ENCODE assay signal across 9 cellular contexts in the genomic region with DNA sequence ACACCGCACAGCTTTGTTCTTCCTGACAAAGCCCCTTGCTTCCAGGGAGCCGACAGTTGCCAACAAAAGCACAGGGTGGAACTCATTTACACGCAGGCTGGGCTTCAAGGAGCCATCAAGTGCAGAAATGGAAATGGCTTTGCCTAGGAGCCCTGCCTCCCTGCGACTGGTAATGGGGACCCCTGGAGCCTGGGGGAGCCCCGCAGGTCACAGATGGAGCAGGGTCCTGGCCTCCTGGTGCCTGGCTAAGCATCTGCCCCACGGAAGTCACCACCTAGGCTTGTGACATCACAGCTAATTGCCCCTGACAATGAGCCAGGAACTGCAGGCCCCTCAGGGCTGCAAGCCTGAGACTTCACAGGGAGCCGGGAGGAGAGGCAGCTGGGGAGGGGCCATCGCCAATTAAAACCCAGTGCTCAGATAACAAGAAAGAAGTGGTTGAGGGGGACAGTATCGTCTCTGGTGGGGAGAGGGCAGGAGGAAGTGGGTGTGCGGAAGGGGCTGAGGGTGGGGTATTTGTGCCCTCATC.
DNase-seq lines count a peak whose midpoint lies in the region; ATAC-seq and TF ChIP-seq lines count a peak whose summit lies in the region.
"Had no signal": no experiment of that assay in that cellular context is flagged by ENCODE, and none has a peak within 500 bp of the region (broad histone marks: within the 10 kb centered on the region; RNA-seq: fewer than 3 reads in every experiment).

No MANE protein-coding gene starts in this region.

- no peaks in the 10 kb centered on the region for H3K9me3 Mint-ChIP-seq in activated naive CD8-positive, alpha-beta T cell treated with anti-CD3 and anti-CD28 coated beads for 36 hours
- H3K9me3 Mint-ChIP-seq in activated naive CD8-positive, alpha-beta T cell treated with anti-CD3 and anti-CD28 coated beads, Interleukin-2, amount 50 U/mL, for 24 hours = no peaks in the 10 kb centered on the region
- no peaks in the 10 kb centered on the region for H3K9me3 Mint-ChIP-seq in type B pancreatic cell

- no peak overlapping the region for H2AFZ ChIP-seq in Karpas-422 (ENCODE audit: low read length)

- ATAC-seq in activated naive CD8-positive, alpha-beta T cell treated with anti-CD3 and anti-CD28 coated beads, Interleukin-2, amount 50 U/mL, for 24 hours = no peak

- H3K36me3 ChIP-seq in adipocyte (ENCODE audit: control insufficient read depth, insufficient read depth, low read length, severe bottlenecking) (no peaks in the 10 kb centered on the region), Karpas-422 (ENCODE audit: insufficient read depth, low read length) (no peaks in the 10 kb centered on the region)

- H3K4me1 ChIP-seq in adipocyte (ENCODE audit: control insufficient read depth, insufficient read depth, low read length) (peaks cover 24% of the 10 kb centered on the region), Karpas-422 (ENCODE audit: low read length) (peaks cover 6% of the 10 kb centered on the region)

- H3K9me2 ChIP-seq in Karpas-422 (replicated peaks; ENCODE audit: insufficient read depth, low read length) = no peaks in the 10 kb centered on the region

- H3K9me3 ChIP-seq in adipocyte (ENCODE audit: control insufficient read depth, low read length) (no peaks in the 10 kb centered on the region), Karpas-422 (ENCODE audit: low read length) (no peaks in the 10 kb centered on the region)

- no peak for TF ChIP-seq CTCF in type B pancreatic cell (conservative IDR thresholded peaks at IDR 0.05)

- H3K27me3 ChIP-seq in adipocyte (replicated peaks; ENCODE audit: control insufficient read depth, insufficient read depth, low read length) (peaks cover 53% of the 10 kb centered on the region), Karpas-422 (ENCODE audit: low read length) (peaks cover 3% of the 10 kb centered on the region; the same call in 1 of the 2 replicates)

- H3K79me2 ChIP-seq in Karpas-422 (ENCODE audit: low read length) = no peaks in the 10 kb centered on the region

- no peak overlapping the region for H3K27ac ChIP-seq in Karpas-422 (ENCODE audit: low read length)

- no peak overlapping the region for H3K4me3 Mint-ChIP-seq in activated naive CD8-positive, alpha-beta T cell treated with anti-CD3 and anti-CD28 coated beads for 36 hours
- no peak overlapping the region for H3K4me3 Mint-ChIP-seq in activated naive CD8-positive, alpha-beta T cell treated with anti-CD3 and anti-CD28 coated beads, Interleukin-2, amount 50 U/mL, for 24 hours
- H3K4me3 Mint-ChIP-seq in type B pancreatic cell = peak overlapping the region; percentile 75

- peaks cover 27% of the 10 kb centered on the region for H3K4me1 Mint-ChIP-seq in activated naive CD8-positive, alpha-beta T cell treated with anti-CD3 and anti-CD28 coated beads for 36 hours
- H3K4me1 Mint-ChIP-seq in activated naive CD8-positive, alpha-beta T cell treated with anti-CD3 and anti-CD28 coated beads, Interleukin-2, amount 50 U/mL, for 24 hours = peaks cover 15% of the 10 kb centered on the region
- peaks cover 41% of the 10 kb centered on the region for H3K4me1 Mint-ChIP-seq in type B pancreatic cell (ENCODE audit: unreplicated experiment)

- H3K4me3 ChIP-seq in adipocyte (ENCODE audit: low read length) (no peak overlapping the region), Karpas-422 (ENCODE audit: low read length) (no peak overlapping the region)

- no peak for DNase-seq in activated naive CD8-positive, alpha-beta T cell treated with anti-CD3 and anti-CD28 coated beads for 36 hours
- DNase-seq in activated naive CD8-positive, alpha-beta T cell treated with anti-CD3 and anti-CD28 coated beads, Interleukin-2, amount 50 U/mL, for 24 hours = no peak
- DNase-seq in adipocyte (ENCODE audit: low read depth) (peak; percentile 51), medulla oblongata (ENCODE audit: extremely low spot score) (peak; percentile 64), type B pancreatic cell (ENCODE audit: extremely low spot score, unreplicated experiment) (no peak), COLO829 (ENCODE audit: low spot score) (no peak), Karpas-422 (no peak), NCI-H774 (lab: John Stamatoyannopoulos, UW) (no peak)
- DNase-seq: activated CD4-positive, CD25-positive, alpha-beta regulatory T cell treated with anti-CD3 and anti-CD28 coated beads, Interleukin-2, amount 50 U/mL, for 72 hours had no signal

- peaks cover 33% of the 10 kb centered on the region for H3K27me3 Mint-ChIP-seq in activated naive CD8-positive, alpha-beta T cell treated with anti-CD3 and anti-CD28 coated beads for 36 hours
- H3K27me3 Mint-ChIP-seq in activated naive CD8-positive, alpha-beta T cell treated with anti-CD3 and anti-CD28 coated beads, Interleukin-2, amount 50 U/mL, for 24 hours = peaks cover 45% of the 10 kb centered on the region
- H3K27me3 Mint-ChIP-seq in type B pancreatic cell = peaks cover 48% of the 10 kb centered on the region

- no peak overlapping the region for H3K4me2 ChIP-seq in Karpas-422 (ENCODE audit: low read depth, low read length, poor library complexity, severe bottlenecking)

- no peaks in the 10 kb centered on the region for H4K20me1 ChIP-seq in Karpas-422 (ENCODE audit: insufficient read depth, low read depth, low read length)

- peak overlapping the region; percentile 10 for H3K27ac Mint-ChIP-seq in activated naive CD8-positive, alpha-beta T cell treated with anti-CD3 and anti-CD28 coated beads for 36 hours
- H3K27ac Mint-ChIP-seq in activated naive CD8-positive, alpha-beta T cell treated with anti-CD3 and anti-CD28 coated beads, Interleukin-2, amount 50 U/mL, for 24 hours = no peak overlapping the region
- H3K27ac Mint-ChIP-seq in type B pancreatic cell = peak overlapping the region; percentile 78

- no peaks in the 10 kb centered on the region for H3K36me3 Mint-ChIP-seq in activated naive CD8-positive, alpha-beta T cell treated with anti-CD3 and anti-CD28 coated beads for 36 hours
- no peaks in the 10 kb centered on the region for H3K36me3 Mint-ChIP-seq in activated naive CD8-positive, alpha-beta T cell treated with anti-CD3 and anti-CD28 coated beads, Interleukin-2, amount 50 U/mL, for 24 hours (ENCODE audit: low read depth)
- H3K36me3 Mint-ChIP-seq in type B pancreatic cell = no peaks in the 10 kb centered on the region

- H3K9ac ChIP-seq in adipocyte (ENCODE audit: low read length) (no peak overlapping the region), Karpas-422 (ENCODE audit: low read length) (no peak overlapping the region)

Comparison
In these comparisons a context has a peak if more than half of its experiments do, and no peak if none do; other contexts are left out.
1. DNase-seq: peak in adipocyte (single experiment) and medulla oblongata (single experiment); none in activated naive CD8-positive, alpha-beta T cell treated with anti-CD3 and anti-CD28 coated beads for 36 hours (single experiment), activated naive CD8-positive, alpha-beta T cell treated with anti-CD3 and anti-CD28 coated beads, Interleukin-2, amount 50 U/mL, for 24 hours (single experiment), type B pancreatic cell (single experiment), COLO829 (single experiment), Karpas-422 (single experiment) and NCI-H774 (single experiment).